In the genomic region with DNA sequence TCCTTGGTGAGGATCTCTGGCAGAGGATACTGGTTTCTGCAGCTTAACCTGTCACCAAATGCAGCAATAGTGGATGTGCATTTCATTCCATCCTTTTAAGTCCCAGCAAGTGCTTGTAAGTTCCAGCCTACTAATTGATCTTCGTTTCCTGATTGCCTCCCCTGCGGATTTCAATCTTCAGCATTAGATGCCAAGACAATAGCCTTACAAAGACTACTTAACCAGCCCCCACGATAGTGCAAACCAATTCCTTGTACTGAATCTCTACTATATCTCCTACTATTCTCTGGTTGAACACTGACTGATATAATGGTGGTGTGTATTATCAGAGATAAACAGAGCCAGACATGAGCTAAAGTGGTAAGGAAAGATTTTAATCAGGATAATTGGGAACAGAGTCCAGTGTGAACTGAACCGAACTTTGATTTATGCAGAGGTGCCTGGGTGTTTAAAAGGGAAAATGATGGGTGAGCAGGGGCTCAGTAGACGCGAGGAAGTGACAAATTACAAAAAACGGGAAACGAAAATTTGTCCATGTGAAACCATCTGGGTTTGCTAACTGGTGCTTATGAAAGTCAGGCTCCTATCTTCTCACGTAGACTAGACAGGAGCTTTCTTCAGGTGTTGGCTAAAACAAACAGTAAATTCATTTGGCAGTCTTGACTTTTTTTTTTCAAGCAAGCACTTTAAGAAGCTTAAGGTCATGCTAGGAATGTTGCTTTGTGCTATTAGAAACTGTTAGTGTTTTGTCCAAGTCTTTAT, we compare ENCODE assay signal across 13 cellular contexts.
DNase-seq lines count a peak whose midpoint lies in the region; ATAC-seq and FAIRE-seq lines count a peak whose summit lies in the region.
"Had no signal": no experiment of that assay in that cellular context is flagged by ENCODE, and none has a peak within 500 bp of the region (broad histone marks: within the 10 kb centered on the region; RNA-seq: fewer than 3 reads in every experiment).

No MANE protein-coding gene starts in this region.

- CTCF ChIA-PET in activated CD8-positive, alpha-beta memory T cell treated with anti-CD3 and anti-CD28 coated beads, Interleukin-2, amount 10 ng/mL, durations not matched to agents 7 days and 5 days (lab: Charles Lee): no interaction called here

- H3K4me1 Mint-ChIP-seq in T-helper 17 cell: peaks cover 2% of the 10 kb centered on the region
- no peaks in the 10 kb centered on the region for H3K4me1 Mint-ChIP-seq in activated CD8-positive, alpha-beta memory T cell treated with anti-CD3 and anti-CD28 coated beads, Interleukin-2, amount 10 ng/mL, durations not matched to agents 7 days and 5 days
- H3K4me1 Mint-ChIP-seq: activated CD4-positive, alpha-beta T cell treated with anti-CD3 and anti-CD28 coated beads, Interleukin-2, amount 10 ng/mL, durations not matched to agents 24 days and 14 days; neural crest cell had no signal

- H3K36me3 Mint-ChIP-seq in T-helper 17 cell (ENCODE audit: low read depth): no peaks in the 10 kb centered on the region
- no peaks in the 10 kb centered on the region for H3K36me3 Mint-ChIP-seq in activated CD8-positive, alpha-beta memory T cell treated with anti-CD3 and anti-CD28 coated beads, Interleukin-2, amount 10 ng/mL, durations not matched to agents 7 days and 5 days

- no peaks in the 10 kb centered on the region for H3K9me3 Mint-ChIP-seq in activated CD8-positive, alpha-beta memory T cell treated with anti-CD3 and anti-CD28 coated beads, Interleukin-2, amount 10 ng/mL, durations not matched to agents 7 days and 5 days (ENCODE audit: low read depth)

- H3K4me3 Mint-ChIP-seq in T-helper 17 cell: no peak overlapping the region
- no peak overlapping the region for H3K4me3 Mint-ChIP-seq in activated CD8-positive, alpha-beta memory T cell treated with anti-CD3 and anti-CD28 coated beads, Interleukin-2, amount 10 ng/mL, durations not matched to agents 7 days and 5 days
- H3K4me3 Mint-ChIP-seq: activated CD4-positive, alpha-beta T cell treated with anti-CD3 and anti-CD28 coated beads, Interleukin-2, amount 10 ng/mL, durations not matched to agents 24 days and 14 days; neural crest cell had no signal

- peak overlapping the region; percentile 0 for H3K27ac Mint-ChIP-seq in T-helper 17 cell
- no peak overlapping the region for H3K27ac Mint-ChIP-seq in activated CD8-positive, alpha-beta memory T cell treated with anti-CD3 and anti-CD28 coated beads, Interleukin-2, amount 10 ng/mL, durations not matched to agents 7 days and 5 days
- H3K27ac Mint-ChIP-seq: activated CD4-positive, alpha-beta T cell treated with anti-CD3 and anti-CD28 coated beads, Interleukin-2, amount 10 ng/mL, durations not matched to agents 24 days and 14 days had no signal

- ATAC-seq in GM21515 (IDR thresholded peaks at IDR 0.05; ENCODE audit: unreplicated experiment): peak; percentile 99
- ATAC-seq in HG03159 (IDR thresholded peaks at IDR 0.05; ENCODE audit: unreplicated experiment): peak; percentile 82
- ATAC-seq in T-helper 17 cell: no peak
- ATAC-seq in activated CD8-positive, alpha-beta memory T cell treated with anti-CD3 and anti-CD28 coated beads, Interleukin-2, amount 10 ng/mL, durations not matched to agents 7 days and 5 days: no peak

- FAIRE-seq in GM18507 (lab: Jason Lieb, UNC): peak; percentile 91

- no peaks in the 10 kb centered on the region for H3K27me3 Mint-ChIP-seq in T-helper 17 cell
- no peaks in the 10 kb centered on the region for H3K27me3 Mint-ChIP-seq in activated CD8-positive, alpha-beta memory T cell treated with anti-CD3 and anti-CD28 coated beads, Interleukin-2, amount 10 ng/mL, durations not matched to agents 7 days and 5 days

- DNase-seq in GM18507 (ENCODE audit: extremely low spot score, insufficient read length, low read depth): no peak
- no peak for DNase-seq in T-helper 17 cell
- no peak for DNase-seq in activated CD8-positive, alpha-beta memory T cell treated with anti-CD3 and anti-CD28 coated beads, Interleukin-2, amount 10 ng/mL, durations not matched to agents 7 days and 5 days
- DNase-seq in DMS114 treated with DMSO at 0.1 percent for 48 hours (lab: John Stamatoyannopoulos, UW; ENCODE audit: unreplicated experiment): no peak
- DNase-seq in ecto neural progenitor cell (ENCODE audit: low spot score): no peak
- DNase-seq in NCI-H1092 (lab: John Stamatoyannopoulos, UW): no peak
- DNase-seq: activated CD4-positive, alpha-beta T cell treated with anti-CD3 and anti-CD28 coated beads, Interleukin-2, amount 10 ng/mL, durations not matched to agents 24 days and 14 days; NCI-H1694 treated with DMSO at 0.1 percent for 48 hours; stimulated activated CD4-positive, alpha-beta T cell treated with anti-CD3 and anti-CD28 coated beads, Interleukin-4, amount 100 ng/mL, for 1 hour had no signal

- H3K9me3 ChIP-seq in T-helper 17 cell (ENCODE audit: control insufficient read depth, low read length, poor library complexity, severe bottlenecking): no peaks in the 10 kb centered on the region
- H3K9me3 ChIP-seq: thoracic aorta had no signal

Comparison
In these comparisons a context has a peak if more than half of its experiments do, and no peak if none do; other contexts are left out.
1. ATAC-seq: peak in GM21515 (single experiment) and HG03159 (single experiment); none in T-helper 17 cell (single experiment) and activated CD8-positive, alpha-beta memory T cell treated with anti-CD3 and anti-CD28 coated beads, Interleukin-2, amount 10 ng/mL, durations not matched to agents 7 days and 5 days (single experiment).